In genomic region chr22:30029512-30029911, GRCh38 we compare ENCODE assay signal across 17 cellular contexts. TPM values are rescaled to one million over a fixed set of nuclear protein-coding genes. Genes with fewer than 3 reads are reported as not detected.
DNase-seq lines count a peak whose midpoint lies in the region; ATAC-seq and TF ChIP-seq lines count a peak whose summit lies in the region.
"Had no signal": no experiment of that assay in that cellular context is flagged by ENCODE, and none has a peak within 500 bp of the region (broad histone marks: within the 10 kb centered on the region; RNA-seq: fewer than 3 reads in every experiment).

No MANE protein-coding gene starts in this region.

- peaks cover 3 to 12% of the 10 kb centered on the region in 2 donors for H3K4me1 ChIP-seq in breast epithelium
- H3K4me1 ChIP-seq in mammary epithelial cell (ENCODE audit: insufficient read depth, low read length): peaks cover 16% of the 10 kb centered on the region
- no peaks in the 10 kb centered on the region for H3K4me1 ChIP-seq in naive thymus-derived CD4-positive, alpha-beta T cell (ENCODE audit: control insufficient read depth in 2 of 2, insufficient read depth in 2 of 2, low read length in 2 of 2)
- peaks cover 42 to 53% of the 10 kb centered on the region in 2 donors for H3K4me1 ChIP-seq in thyroid gland

- no peak overlapping the region for H3K9ac ChIP-seq in mammary epithelial cell (ENCODE audit: insufficient read depth, low read length)

- in situ Hi-C loops in mammary epithelial cell (cut with MboI; ENCODE audit: low sequenced_read_pairs in 2 of 2): no loop called here

- H3K9me3 Mint-ChIP-seq in naive thymus-derived CD4-positive, alpha-beta T cell: no peaks in the 10 kb centered on the region
- H3K9me3 Mint-ChIP-seq: GM23338 had no signal

- H3K27ac ChIP-seq in breast epithelium (peak overlapping the region; percentile 70 to 87), mammary epithelial cell (ENCODE audit: insufficient read depth, low read depth, low read length) (no peak overlapping the region), cingulate gyrus (ENCODE audit: low read depth, low read length) (peak overlapping the region; percentile 5), thyroid gland (peak overlapping the region in 2 of 3 donors; percentile 29 to 85)
- H3K27ac ChIP-seq in naive thymus-derived CD4-positive, alpha-beta T cell (ENCODE audit: low read depth, low read length): no peak overlapping the region
- H3K27ac ChIP-seq: 22Rv1 had no signal

- H3K4me3 ChIP-seq in breast epithelium: no peak overlapping the region
- H3K4me3 ChIP-seq in mammary epithelial cell (replicated peaks in 1 of 3; ENCODE audit: insufficient read depth in 1 of 3, low read depth in 2 of 3, low read length in 3 of 3): no peak overlapping the region
- no peak overlapping the region for H3K4me3 ChIP-seq in naive thymus-derived CD4-positive, alpha-beta T cell (ENCODE audit: low read length)
- no peak overlapping the region for H3K4me3 ChIP-seq in thyroid gland (replicated peaks in 1 of 3)
- H3K4me3 ChIP-seq: GM23338 had no signal

- BruUV-seq in mammary epithelial cell (replicated peaks; lab: Mats Ljungman, UMichigan): no TSS peak

- CTCF ChIA-PET in mammary epithelial cell (lab: Charles Lee; ENCODE audit: low non-redundant PET): no interaction called here
- CTCF ChIA-PET in naive thymus-derived CD4-positive, alpha-beta T cell (lab: Charles Lee): no interaction called here

- H2AFZ ChIP-seq in mammary epithelial cell (ENCODE audit: low read depth, low read length): no peak overlapping the region
- H2AFZ ChIP-seq: GM23338 had no signal

- dilution Hi-C loops in mammary epithelial cell (cut with HindIII; ENCODE audit: low sequenced_read_pairs): loop anchor here (5.0 kb wide), 1 partner anchor 93 kb away; no protein-coding TSS in a partner anchor

- H3K4me2 ChIP-seq in mammary epithelial cell (ENCODE audit: insufficient read depth, low read depth, low read length): no peak overlapping the region
- H3K4me2 ChIP-seq: GM23338 had no signal

- H3K27me3 ChIP-seq in breast epithelium: no peaks in the 10 kb centered on the region
- H3K27me3 ChIP-seq in mammary epithelial cell (ENCODE audit: insufficient read depth, low read length): no peaks in the 10 kb centered on the region
- no peaks in the 10 kb centered on the region for H3K27me3 ChIP-seq in naive thymus-derived CD4-positive, alpha-beta T cell (ENCODE audit: control insufficient read depth in 2 of 2, insufficient read depth in 2 of 2, low read length in 2 of 2)
- H3K27me3 ChIP-seq in thyroid gland: no peaks in the 10 kb centered on the region

- H3K4me3 Mint-ChIP-seq in naive thymus-derived CD4-positive, alpha-beta T cell: no peak overlapping the region
- H3K4me3 Mint-ChIP-seq: GM23338 had no signal

- no peaks in the 10 kb centered on the region for H3K9me3 ChIP-seq in breast epithelium
- H3K9me3 ChIP-seq in mammary epithelial cell (replicated peaks; ENCODE audit: insufficient read depth, low read length): no peaks in the 10 kb centered on the region
- no peaks in the 10 kb centered on the region for H3K9me3 ChIP-seq in naive thymus-derived CD4-positive, alpha-beta T cell (ENCODE audit: control insufficient read depth in 2 of 3, low read length in 3 of 3)
- H3K9me3 ChIP-seq in thyroid gland: no peaks in the 10 kb centered on the region

- peaks cover 0 to 11% (median 0%) of the 10 kb centered on the region in 7 donors for H3K4me1 Mint-ChIP-seq in naive thymus-derived CD4-positive, alpha-beta T cell

- no peak for ATAC-seq in naive thymus-derived CD4-positive, alpha-beta T cell
- ATAC-seq: GM23338 had no signal

- intact Hi-C loops in breast epithelium (cut with DNase I; ENCODE audit: low total_unique reads): no loop called here
- intact Hi-C loops in mammary epithelial cell (cut with micrococcal nuclease): no loop called here
- intact Hi-C loops in naive thymus-derived CD4-positive, alpha-beta T cell (cut with micrococcal nuclease): no loop called here
- intact Hi-C loops in thyroid gland (cut with DNase I): loop anchor here (10.0 kb wide), 1 partner anchor 55 kb away; the partner anchor contains the start of gene HORMAD2

- H3K27ac Mint-ChIP-seq in naive thymus-derived CD4-positive, alpha-beta T cell: peak overlapping the region in 5 of 9 donors; percentile 40 to 69 (median 47)
- H3K27ac Mint-ChIP-seq: GM23338 had no signal

- TF ChIP-seq CTCF in breast epithelium (IDR thresholded peaks at IDR 0.05): no peak
- TF ChIP-seq CTCF in mammary epithelial cell (conservative IDR thresholded peaks at IDR 0.05 in 1 of 2, IDR thresholded peaks at IDR 0.05 in 1 of 2; ENCODE audit: extremely low read depth in 1 of 2, insufficient read depth in 1 of 2, low read depth in 1 of 2, low read length in 2 of 2): no peak
- TF ChIP-seq CTCF in thyroid gland (IDR thresholded peaks at IDR 0.05): no peak

- H3K27me3 Mint-ChIP-seq in naive thymus-derived CD4-positive, alpha-beta T cell: no peaks in the 10 kb centered on the region

- peaks cover 0 to 28% (median 15%) of the 10 kb centered on the region in 5 donors for H3K36me3 Mint-ChIP-seq in naive thymus-derived CD4-positive, alpha-beta T cell

- H3K36me3 ChIP-seq in breast epithelium (no peaks in the 10 kb centered on the region), mammary epithelial cell (ENCODE audit: insufficient read depth, low read length) (peaks cover 7% of the 10 kb centered on the region), thyroid gland (peaks cover 0 to 8% of the 10 kb centered on the region in 2 donors)
- H3K36me3 ChIP-seq in naive thymus-derived CD4-positive, alpha-beta T cell (ENCODE audit: control insufficient read depth in 2 of 3, insufficient read depth in 3 of 3, low read length in 3 of 3): peaks cover 0 to 42% (median 8%) of the 10 kb centered on the region in 3 experiments

- TF ChIP-seq POLR2A in breast epithelium (IDR thresholded peaks at IDR 0.05) (no peak), thyroid gland (IDR thresholded peaks at IDR 0.05) (no peak)

- no peaks in the 10 kb centered on the region for H3K79me2 ChIP-seq in mammary epithelial cell (ENCODE audit: insufficient read depth, low read length)

- no peak for DNase-seq in breast epithelium (ENCODE audit: low spot score in 2 of 2)
- DNase-seq in mammary epithelial cell: no peak
- DNase-seq in naive thymus-derived CD4-positive, alpha-beta T cell: no peak
- no peak for DNase-seq in thyroid gland
- no peak for DNase-seq in NCI-H1417 treated with DMSO at 0.1 percent for 48 hours (lab: John Stamatoyannopoulos, UW)
- DNase-seq in DMS53 (lab: John Stamatoyannopoulos, UW): no peak
- DNase-seq in iPS-NIHi11 (ENCODE audit: low spot score): no peak
- DNase-seq: Calu3, DMS 273 treated with DMSO at 0.1 percent for 48 hours, DMS79 treated with DMSO at 0.1 percent for 48 hours, EL, H7 had no signal

- POLR2A ChIA-PET in naive thymus-derived CD4-positive, alpha-beta T cell (lab: Charles Lee): no interaction called here

- H4K20me1 ChIP-seq in mammary epithelial cell (ENCODE audit: insufficient read depth, low read length): no peaks in the 10 kb centered on the region

RNA-seq across cellular contexts. Expression of gene HORMAD2, which starts 50.8 kb away (rescaled TPM):
- total RNA-seq in breast epithelium (not detected), mammary epithelial cell (not detected), thyroid gland (not detected)
- polyA plus RNA-seq in mammary epithelial cell: not detected
- polyA minus RNA-seq in mammary epithelial cell: not detected
- under 1 TPM in 1 of 5 experiments, not detected in 4; 0.34 TPM for total RNA-seq in naive thymus-derived CD4-positive, alpha-beta T cell
- not detected for polyA plus RNA-seq in naive thymus-derived CD4-positive, alpha-beta T cell
- total RNA-seq: A673, Calu3, GM23338, H7 had no signal
- polyA plus RNA-seq: BJ had no signal

Comparison
In these comparisons a context has a peak if more than half of its experiments do, and no peak if none do; other contexts are left out.
1. H3K27ac ChIP-seq: peak in breast epithelium (2 of 2), cingulate gyrus (single experiment) and thyroid gland (2 of 3); none in mammary epithelial cell (single experiment) and naive thymus-derived CD4-positive, alpha-beta T cell (single experiment).